In the genomic region with DNA sequence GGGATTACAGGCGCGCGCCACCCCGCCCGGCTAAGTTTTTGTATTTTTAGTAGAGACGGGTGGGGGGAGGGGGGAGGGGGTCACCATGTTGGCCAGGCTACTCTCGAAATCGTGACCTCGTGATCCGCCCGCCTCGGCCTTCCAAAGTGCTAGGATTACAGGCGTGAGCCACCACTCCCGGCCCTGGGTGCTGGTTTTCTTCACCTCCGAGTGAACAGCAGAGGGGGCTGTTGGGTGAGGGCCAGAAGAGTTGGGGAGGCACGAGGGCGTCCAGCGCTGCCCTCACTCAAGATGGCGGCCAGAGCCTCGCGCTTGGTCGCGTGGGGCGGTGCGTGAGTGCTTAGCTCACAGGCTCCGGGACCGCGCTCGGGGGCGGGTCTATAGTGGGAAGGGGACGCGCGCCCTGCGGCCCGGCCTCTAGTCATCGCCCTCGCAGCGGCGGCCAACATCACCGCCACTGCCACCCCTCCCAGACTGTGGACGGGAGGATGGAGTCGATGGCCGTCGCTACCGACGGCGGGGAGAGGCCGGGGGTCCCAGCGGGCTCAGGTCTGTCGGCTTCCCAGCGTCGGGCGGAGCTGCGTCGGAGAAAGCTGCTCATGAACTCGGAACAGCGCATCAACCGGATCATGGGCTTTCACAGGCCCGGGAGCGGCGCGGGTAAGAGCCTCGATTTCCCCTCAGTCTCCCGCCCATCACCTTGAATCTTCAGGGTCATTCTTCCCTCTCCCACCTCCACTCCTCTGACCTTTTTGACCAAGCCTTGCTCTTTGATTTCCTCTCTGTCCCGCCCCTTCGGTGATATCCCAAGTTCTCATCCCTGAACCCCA, we compare ENCODE assay signal across 1 cellular context.
TF ChIP-seq lines count a peak whose summit lies in the region.

TSS of gene CAMLG (plus strand) at position 416 of the 830 bp plus-strand sequence. CDS start at position 489, 73 bp downstream.

TF ChIP-seq in HepG2, 621 proteins besides CTCF, POLR2A, EP300 and RAD21 (continued from another document and continues in another):
- TF ChIP-seq ZFP62 (CRISPR knock-in tag; IDR thresholded peaks at IDR 0.05) (no peak), HNF4A (CRISPR knock-in tag; IDR thresholded peaks at IDR 0.05) (peak; percentile 29; the same call in 1 of the 2 replicates), ZNF878 (CRISPR knock-in tag; IDR thresholded peaks at IDR 0.05) (no peak), NFIB (CRISPR knock-in tag; IDR thresholded peaks at IDR 0.05; ENCODE audit: borderline replicate concordance) (no peak), ZNF136 (CRISPR knock-in tag; IDR thresholded peaks at IDR 0.05; ENCODE audit: low read depth) (peak; percentile 59; the same call in 1 of the 2 replicates), ZNF296 (CRISPR knock-in tag; conservative IDR thresholded peaks at IDR 0.05) (peak; percentile 46; the same call in 1 of the 2 replicates), TARDBP (CRISPR knock-in tag; IDR thresholded peaks at IDR 0.05) (peak; percentile 97), ZBTB34 (CRISPR knock-in tag; IDR thresholded peaks at IDR 0.05) (no peak), TCF12 (IDR thresholded peaks at IDR 0.05) (no peak), TCF12 (CRISPR knock-in tag; IDR thresholded peaks at IDR 0.05) (0 out of 2 replicates have a peak, but pooled peaks have one; percentile 63), ZSCAN21 (CRISPR knock-in tag; IDR thresholded peaks at IDR 0.05; ENCODE audit: borderline replicate concordance) (peak; percentile 91), PBX2 (CRISPR knock-in tag; IDR thresholded peaks at IDR 0.05) (no peak), ZNF747 (CRISPR knock-in tag; IDR thresholded peaks at IDR 0.05; ENCODE audit: borderline replicate concordance) (peak; percentile 96), NPAS2 (CRISPR knock-in tag; IDR thresholded peaks at IDR 0.05; ENCODE audit: borderline replicate concordance) (no peak), PRPF4 (IDR thresholded peaks at IDR 0.05; ENCODE audit: low read depth, low read length, poor library complexity, severe bottlenecking) (peak; percentile 58), ZNF609 (CRISPR knock-in tag; IDR thresholded peaks at IDR 0.05; ENCODE audit: borderline replicate concordance) (peak; percentile 67; the same call in 1 of the 2 replicates), ZNF335 (CRISPR knock-in tag; IDR thresholded peaks at IDR 0.05) (peak; percentile 98), MXI1 (IDR thresholded peaks at IDR 0.05; ENCODE audit: borderline replicate concordance, low read depth, low read length) (peak; percentile 94; the same call in 2 of the 3 replicates), MYC (CRISPR knock-in tag; IDR thresholded peaks at IDR 0.05; ENCODE audit: borderline replicate concordance) (peak; percentile 98), ZBTB40 (IDR thresholded peaks at IDR 0.05) (no peak), ZBTB40 (CRISPR knock-in tag; IDR thresholded peaks at IDR 0.05) (peak; percentile 86), ZNF124 (CRISPR knock-in tag; IDR thresholded peaks at IDR 0.05) (no peak), ZFAT (CRISPR knock-in tag; conservative IDR thresholded peaks at IDR 0.05) (no peak), ZNF891 (CRISPR knock-in tag; IDR thresholded peaks at IDR 0.05) (peak; percentile 69; the same call in 1 of the 2 replicates), NCOA2 (CRISPR knock-in tag; IDR thresholded peaks at IDR 0.05) (peak; percentile 64), SALL2 (CRISPR knock-in tag; IDR thresholded peaks at IDR 0.05) (0 out of 2 replicates have a peak, but pooled peaks have one; percentile 20), DR1 (CRISPR knock-in tag; IDR thresholded peaks at IDR 0.05) (peak; percentile 85; the same call in 1 of the 2 replicates), SKI (IDR thresholded peaks at IDR 0.05; ENCODE audit: partially characterized antibody) (no peak), CBX1 (IDR thresholded peaks at IDR 0.05; ENCODE audit: low read depth) (no peak), CREBL2 (CRISPR knock-in tag; IDR thresholded peaks at IDR 0.05; ENCODE audit: borderline replicate concordance) (no peak)
- TF ChIP-seq, protein P1, sequence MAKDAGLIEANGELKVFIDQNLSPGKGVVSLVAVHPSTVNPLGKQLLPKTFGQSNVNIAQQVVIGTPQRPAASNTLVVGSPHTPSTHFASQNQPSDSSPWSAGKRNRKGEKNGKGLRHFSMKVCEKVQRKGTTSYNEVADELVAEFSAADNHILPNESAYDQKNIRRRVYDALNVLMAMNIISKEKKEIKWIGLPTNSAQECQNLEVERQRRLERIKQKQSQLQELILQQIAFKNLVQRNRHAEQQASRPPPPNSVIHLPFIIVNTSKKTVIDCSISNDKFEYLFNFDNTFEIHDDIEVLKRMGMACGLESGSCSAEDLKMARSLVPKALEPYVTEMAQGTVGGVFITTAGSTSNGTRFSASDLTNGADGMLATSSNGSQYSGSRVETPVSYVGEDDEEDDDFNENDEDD (CRISPR knock-in tag; IDR thresholded peaks at IDR 0.05; ENCODE audit: borderline replicate concordance) = peak; percentile 91
- TF ChIP-seq, protein P2, sequence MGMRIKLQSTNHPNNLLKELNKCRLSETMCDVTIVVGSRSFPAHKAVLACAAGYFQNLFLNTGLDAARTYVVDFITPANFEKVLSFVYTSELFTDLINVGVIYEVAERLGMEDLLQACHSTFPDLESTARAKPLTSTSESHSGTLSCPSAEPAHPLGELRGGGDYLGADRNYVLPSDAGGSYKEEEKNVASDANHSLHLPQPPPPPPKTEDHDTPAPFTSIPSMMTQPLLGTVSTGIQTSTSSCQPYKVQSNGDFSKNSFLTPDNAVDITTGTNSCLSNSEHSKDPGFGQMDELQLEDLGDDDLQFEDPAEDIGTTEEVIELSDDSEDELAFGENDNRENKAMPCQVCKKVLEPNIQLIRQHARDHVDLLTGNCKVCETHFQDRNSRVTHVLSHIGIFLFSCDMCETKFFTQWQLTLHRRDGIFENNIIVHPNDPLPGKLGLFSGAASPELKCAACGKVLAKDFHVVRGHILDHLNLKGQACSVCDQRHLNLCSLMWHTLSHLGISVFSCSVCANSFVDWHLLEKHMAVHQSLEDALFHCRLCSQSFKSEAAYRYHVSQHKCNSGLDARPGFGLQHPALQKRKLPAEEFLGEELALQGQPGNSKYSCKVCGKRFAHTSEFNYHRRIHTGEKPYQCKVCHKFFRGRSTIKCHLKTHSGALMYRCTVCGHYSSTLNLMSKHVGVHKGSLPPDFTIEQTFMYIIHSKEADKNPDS (CRISPR knock-in tag; IDR thresholded peaks at IDR 0.05) = 0 out of 2 replicates have a peak, but pooled peaks have one; percentile 51
